5 cellular contexts compared by ENCODE assay signal in the genomic region with DNA sequence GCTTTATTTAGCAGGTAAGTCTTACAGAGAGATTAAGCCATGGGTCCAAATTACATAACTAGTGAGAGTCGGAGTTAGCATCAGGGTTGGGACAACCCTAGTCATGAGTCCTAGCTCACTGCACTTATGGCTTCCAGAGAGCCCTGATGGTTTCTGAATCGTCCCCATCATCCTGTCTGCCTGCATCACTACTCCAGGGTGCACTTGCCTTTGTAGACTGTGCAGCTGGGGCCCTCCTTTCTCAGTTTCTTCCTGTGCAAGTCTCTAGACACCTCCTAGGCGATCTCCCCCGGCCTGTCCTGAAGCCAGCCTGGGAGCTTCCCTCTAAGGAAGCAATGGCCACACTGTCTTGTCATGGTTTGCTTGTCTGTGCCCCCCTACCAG.
"Had no signal": no experiment of that assay in that cellular context is flagged by ENCODE, and none has a peak within 500 bp of the region (broad histone marks: within the 10 kb centered on the region; RNA-seq: fewer than 3 reads in every experiment).

No MANE protein-coding gene starts in this region.

- H3K4me3 ChIP-seq: lower lobe of right lung, skin epidermis, uterus had no signal

- H3K27ac Mint-ChIP-seq: activated naive CD4-positive, alpha-beta T cell treated with anti-CD3 and anti-CD28 coated beads, Interleukin-2, amount 50 U/mL, for 24 hours had no signal

- H3K36me3 ChIP-seq: uterus had no signal

- H3K4me3 Mint-ChIP-seq: activated naive CD4-positive, alpha-beta T cell treated with anti-CD3 and anti-CD28 coated beads, Interleukin-2, amount 50 U/mL, for 24 hours had no signal

- H3K4me1 ChIP-seq: uterus had no signal

- H3K9me3 ChIP-seq: lower lobe of right lung, uterus had no signal

- H3K27ac ChIP-seq: lower lobe of right lung, parathyroid adenoma, skin epidermis, uterus had no signal

- H3K9ac ChIP-seq: parathyroid adenoma had no signal

- H3K27me3 ChIP-seq: uterus had no signal

- H3K79me2 ChIP-seq: parathyroid adenoma had no signal

- H3K9me3 Mint-ChIP-seq: activated naive CD4-positive, alpha-beta T cell treated with anti-CD3 and anti-CD28 coated beads, Interleukin-2, amount 50 U/mL, for 24 hours had no signal

- H2AFZ ChIP-seq: parathyroid adenoma had no signal
